Comparison of ENCODE assay signal across 8 cellular contexts in genomic region chr16:50548659-50549560, GRCh38. TPM values are rescaled to one million over a fixed set of nuclear protein-coding genes. Genes with fewer than 3 reads are reported as not detected.
DNase-seq lines count a peak whose midpoint lies in the region; ATAC-seq, FAIRE-seq and TF ChIP-seq lines count a peak whose summit lies in the region.

No MANE protein-coding gene starts in this region.

- no peak for TF ChIP-seq CTCF in AG09309 (IDR thresholded peaks at IDR 0.05; ENCODE audit: control insufficient read depth, insufficient read depth, low read depth, low read length, missing control alignments)

- no peak for FAIRE-seq in urothelium cell line (lab: Jason Lieb, UNC)

- peaks cover 11% of the 10 kb centered on the region for H3K4me1 Mint-ChIP-seq in activated CD8-positive, alpha-beta T cell treated with anti-CD3 and anti-CD28 coated beads, Interleukin-2, amount 10 ng/mL, durations not matched to agents 7 days and 5 days (ENCODE audit: low read depth)

- POLR2A ChIA-PET in activated CD8-positive, alpha-beta T cell treated with anti-CD3 and anti-CD28 coated beads, Interleukin-2, amount 10 ng/mL, durations not matched to agents 7 days and 5 days (lab: Charles Lee), result no interaction called here

- H3K27ac Mint-ChIP-seq in activated CD8-positive, alpha-beta T cell treated with anti-CD3 and anti-CD28 coated beads, Interleukin-2, amount 10 ng/mL, durations not matched to agents 7 days and 5 days, result no peak overlapping the region

- peaks cover 62% of the 10 kb centered on the region for H3K27me3 Mint-ChIP-seq in activated CD8-positive, alpha-beta T cell treated with anti-CD3 and anti-CD28 coated beads, Interleukin-2, amount 10 ng/mL, durations not matched to agents 7 days and 5 days (ENCODE audit: low read depth)

- peak; percentile 48 for ATAC-seq in GM19372 (IDR thresholded peaks at IDR 0.05; ENCODE audit: low read depth, unreplicated experiment)
- ATAC-seq in HG03442 (IDR thresholded peaks at IDR 0.05; ENCODE audit: unreplicated experiment), result peak; percentile 49
- ATAC-seq in activated CD8-positive, alpha-beta T cell treated with anti-CD3 and anti-CD28 coated beads, Interleukin-2, amount 10 ng/mL, durations not matched to agents 7 days and 5 days, result peak; percentile 22
- peak; percentile 26 to 36 for ATAC-seq in left cardiac atrium

- peaks cover 4% of the 10 kb centered on the region for H3K9me3 Mint-ChIP-seq in activated CD8-positive, alpha-beta T cell treated with anti-CD3 and anti-CD28 coated beads, Interleukin-2, amount 10 ng/mL, durations not matched to agents 7 days and 5 days (ENCODE audit: insufficient read depth)

- intact Hi-C loops in left cardiac atrium (cut with DNase I), result no loop called here

- DNase-seq in AG09309 (ENCODE audit: low read depth) (no peak), left cardiac atrium (no peak), skeletal muscle cell (ENCODE audit: low read depth) (no peak), urothelium cell line (ENCODE audit: low spot score) (no peak), epidermal melanocyte (ENCODE audit: insufficient read length, low spot score) (no peak)
- DNase-seq in activated CD8-positive, alpha-beta T cell treated with anti-CD3 and anti-CD28 coated beads, Interleukin-2, amount 10 ng/mL, durations not matched to agents 7 days and 5 days, result no peak

- CTCF ChIA-PET in activated CD8-positive, alpha-beta T cell treated with anti-CD3 and anti-CD28 coated beads, Interleukin-2, amount 10 ng/mL, durations not matched to agents 7 days and 5 days (lab: Charles Lee), result interaction anchor here (1.3 to 2.2 kb wide), 3 partner anchors 116 to 258 kb away, joined by 4 to 7 read pairs (median 5); no protein-coding TSS in a partner anchor

- peak overlapping the region; percentile 43 for H3K4me3 Mint-ChIP-seq in activated CD8-positive, alpha-beta T cell treated with anti-CD3 and anti-CD28 coated beads, Interleukin-2, amount 10 ng/mL, durations not matched to agents 7 days and 5 days

- H3K36me3 Mint-ChIP-seq in activated CD8-positive, alpha-beta T cell treated with anti-CD3 and anti-CD28 coated beads, Interleukin-2, amount 10 ng/mL, durations not matched to agents 7 days and 5 days (ENCODE audit: low read depth), result peaks cover 4% of the 10 kb centered on the region

- peak overlapping the region; percentile 24 for H3K4me3 ChIP-seq in AG09309 (ENCODE audit: control insufficient read depth, low read depth, low read length)
- H3K4me3 ChIP-seq in skeletal muscle cell (ENCODE audit: low read depth, low read length), result peak overlapping the region; percentile 58

RNA-seq across cellular contexts. Expression of gene NKD1, which starts 0.7 kb away (rescaled TPM):
- total RNA-seq in activated CD8-positive, alpha-beta T cell treated with anti-CD3 and anti-CD28 coated beads, Interleukin-2, amount 10 ng/mL, durations not matched to agents 7 days and 5 days, result under 1 TPM; 0.26 to 0.44 TPM
- total RNA-seq in left cardiac atrium, result 1 to 10 TPM; 1.0 to 1.9 TPM
